Comparison of ENCODE assay signal across 15 cellular contexts in the genomic region with DNA sequence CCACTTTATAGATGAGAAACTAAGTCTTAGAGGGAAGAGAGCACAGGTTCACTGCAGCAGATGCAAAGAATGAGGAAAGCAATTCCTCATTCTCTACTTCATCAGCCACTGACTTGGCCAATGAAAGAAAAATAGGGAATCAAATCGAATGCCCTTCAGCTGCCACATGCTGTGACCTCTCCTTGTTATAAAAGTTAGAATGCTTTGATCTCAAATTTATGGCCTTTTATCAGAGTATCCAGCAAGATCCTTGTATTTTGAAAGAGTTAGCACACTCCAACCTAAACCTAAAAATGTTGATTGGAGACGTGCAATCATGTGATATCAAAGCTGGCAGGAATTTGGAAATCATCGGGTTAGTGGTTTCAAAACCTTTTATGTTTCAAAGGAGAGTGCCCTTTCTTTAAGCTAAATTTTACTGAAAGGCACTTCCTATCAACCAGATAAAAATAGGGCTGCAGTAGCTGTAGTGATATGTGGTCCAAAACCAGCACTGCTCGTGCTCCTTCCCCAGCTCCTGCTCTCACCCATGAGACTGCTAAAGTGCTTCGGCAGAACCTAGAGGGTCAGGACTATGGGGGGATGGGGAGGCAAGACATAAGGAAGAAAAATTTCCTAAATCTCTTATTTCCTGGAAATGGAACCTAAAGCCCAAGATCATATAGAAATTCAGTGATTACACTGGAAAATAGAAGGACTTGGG.
DNase-seq lines count a peak whose midpoint lies in the region; ATAC-seq and TF ChIP-seq lines count a peak whose summit lies in the region.
"Had no signal": no experiment of that assay in that cellular context is flagged by ENCODE, and none has a peak within 500 bp of the region (broad histone marks: within the 10 kb centered on the region; RNA-seq: fewer than 3 reads in every experiment).

No MANE protein-coding gene starts in this region.

- no peaks in the 10 kb centered on the region for H3K79me1 ChIP-seq in mesendoderm (ENCODE audit: low read length)

- peaks cover 11% of the 10 kb centered on the region; the same call in 2 of the 3 replicates for H3K36me3 Mint-ChIP-seq in GM23338 (ENCODE audit: low read depth)
- H3K36me3 Mint-ChIP-seq in type B pancreatic cell = no peaks in the 10 kb centered on the region

- peaks cover 21% of the 10 kb centered on the region for H3K4me1 ChIP-seq in GM23338 (ENCODE audit: insufficient read depth)
- peaks cover 3% of the 10 kb centered on the region for H3K4me1 ChIP-seq in mesendoderm (ENCODE audit: control insufficient read depth, low read depth, low read length)

- H2AK5ac ChIP-seq in mesendoderm (ENCODE audit: low read length) = no peak overlapping the region

- H3K27me3 ChIP-seq in GM23338 (ENCODE audit: insufficient read depth) = no peaks in the 10 kb centered on the region
- no peaks in the 10 kb centered on the region for H3K27me3 ChIP-seq in mesendoderm (ENCODE audit: insufficient read depth, low read length, poor library complexity)

- H2BK120ac ChIP-seq in mesendoderm (ENCODE audit: low read depth, low read length) = peak overlapping the region; percentile 92

- H3K23ac ChIP-seq in mesendoderm (ENCODE audit: low read length) = no peak overlapping the region

- H3K9me3 Mint-ChIP-seq in GM23338 (peaks cover 15% of the 10 kb centered on the region), type B pancreatic cell (no peaks in the 10 kb centered on the region)

- WGBS in mesendoderm (ENCODE audit: extremely low coverage, insufficient coverage, low lambda C conversion rate) = no CpG with 5 or more reads among the region's 5 CpGs

- peak overlapping the region; percentile 72 for H3K4ac ChIP-seq in mesendoderm (ENCODE audit: low read depth, low read length)

- no peaks in the 10 kb centered on the region for H3F3A ChIP-seq in GM23338 (replicated peaks; ENCODE audit: low read depth)

- H3K4me2 ChIP-seq in GM23338 = 0 out of 2 replicates have a peak overlapping the region, but pooled peaks have one; percentile 44
- no peak overlapping the region for H3K4me2 ChIP-seq in mesendoderm (ENCODE audit: low read length)

- H2BK15ac ChIP-seq in mesendoderm (replicated peaks; ENCODE audit: low read depth) = no peak overlapping the region

- H3K4me3 ChIP-seq in GM23338 (no peak overlapping the region), mesendoderm (ENCODE audit: low read length) (no peak overlapping the region)
- H3K4me3 ChIP-seq: HAP-1 had no signal

- no peak overlapping the region for H4K8ac ChIP-seq in mesendoderm (ENCODE audit: low read depth, low read length)

- peaks cover 11% of the 10 kb centered on the region for H3K27me3 Mint-ChIP-seq in GM23338 (ENCODE audit: insufficient read depth, low read depth, poor library complexity)
- peaks cover 6% of the 10 kb centered on the region for H3K27me3 Mint-ChIP-seq in type B pancreatic cell
- H3K27me3 Mint-ChIP-seq: CD4-positive, alpha-beta T cell had no signal

- peak overlapping the region; percentile 98 for H3K18ac ChIP-seq in mesendoderm (ENCODE audit: low read length)

- peak overlapping the region; percentile 3; the same call in 1 of the 2 replicates for H2AFZ ChIP-seq in GM23338

- no peak overlapping the region for H2BK5ac ChIP-seq in mesendoderm (ENCODE audit: low read length)

- no peak for TF ChIP-seq CTCF in GM23338 (conservative IDR thresholded peaks at IDR 0.05; ENCODE audit: low read depth in 2 of 2)
- no peak for TF ChIP-seq CTCF in type B pancreatic cell (conservative IDR thresholded peaks at IDR 0.05)

- H3K56ac ChIP-seq in mesendoderm (ENCODE audit: low read length) = peak overlapping the region; percentile 10

- no peak overlapping the region for H3K27ac Mint-ChIP-seq in GM23338
- no peak overlapping the region for H3K27ac Mint-ChIP-seq in type B pancreatic cell
- H3K27ac Mint-ChIP-seq: CD4-positive, alpha-beta T cell; HFFc6 had no signal

- no peak overlapping the region for H4K5ac ChIP-seq in mesendoderm (ENCODE audit: low read length)

- DNase-seq in NCI-H510A treated with DMSO at 0.1 percent for 48 hours (lab: John Stamatoyannopoulos, UW) (peak; percentile 25), NCI-H510A (lab: John Stamatoyannopoulos, UW) (no peak), GM23338 (ENCODE audit: low spot score) (no peak), NCI-H69 (lab: John Stamatoyannopoulos, UW) (peak; percentile 25), mesendoderm (no peak), GOT3 (lab: John Stamatoyannopoulos, UW) (no peak), type B pancreatic cell (ENCODE audit: extremely low spot score, unreplicated experiment) (no peak)
- DNase-seq: ACHN; C1 segment of cervical spinal cord; Calu3; CD4-positive, alpha-beta T cell; DMS 273 treated with DMSO at 0.1 percent for 48 hours; DMS79; HFFc6 had no signal

- H3K9ac ChIP-seq in mesendoderm (ENCODE audit: low read length) = no peak overlapping the region

- no peaks in the 10 kb centered on the region for H4K20me1 ChIP-seq in GM23338 (replicated peaks; ENCODE audit: insufficient read depth)

- H3K79me2 ChIP-seq in GM23338 (replicated peaks; ENCODE audit: insufficient read depth) (no peaks in the 10 kb centered on the region), mesendoderm (ENCODE audit: control insufficient read depth, insufficient read depth, low read length) (no peaks in the 10 kb centered on the region)

- H3K9me2 ChIP-seq in GM23338 (ENCODE audit: insufficient read depth) = peaks cover 6% of the 10 kb centered on the region; the same call in 1 of the 2 replicates

- ATAC-seq in GM23338 = peak; percentile 39; the same call in 2 of the 3 replicates

- H3K4me1 Mint-ChIP-seq in GM23338 (peaks cover 24% of the 10 kb centered on the region), type B pancreatic cell (ENCODE audit: unreplicated experiment) (no peaks in the 10 kb centered on the region)

- H3K27ac ChIP-seq in GM23338 (ENCODE audit: low read depth) (no peak overlapping the region), mesendoderm (ENCODE audit: low read depth, low read length) (no peak overlapping the region)

- H3K4me3 Mint-ChIP-seq in GM23338 = no peak overlapping the region
- H3K4me3 Mint-ChIP-seq in type B pancreatic cell = no peak overlapping the region
- H3K4me3 Mint-ChIP-seq: CD4-positive, alpha-beta T cell; HFFc6 had no signal

- H3K36me3 ChIP-seq in GM23338 (ENCODE audit: insufficient read depth) (no peaks in the 10 kb centered on the region), mesendoderm (ENCODE audit: control insufficient read depth, insufficient read depth, low read length) (no peaks in the 10 kb centered on the region)
- H3K36me3 ChIP-seq: HAP-1 had no signal

TF ChIP-seq in GM23338, 12 proteins besides CTCF, POLR2A, EP300 and RAD21 (continues in another document):
- TF ChIP-seq, protein P1, sequence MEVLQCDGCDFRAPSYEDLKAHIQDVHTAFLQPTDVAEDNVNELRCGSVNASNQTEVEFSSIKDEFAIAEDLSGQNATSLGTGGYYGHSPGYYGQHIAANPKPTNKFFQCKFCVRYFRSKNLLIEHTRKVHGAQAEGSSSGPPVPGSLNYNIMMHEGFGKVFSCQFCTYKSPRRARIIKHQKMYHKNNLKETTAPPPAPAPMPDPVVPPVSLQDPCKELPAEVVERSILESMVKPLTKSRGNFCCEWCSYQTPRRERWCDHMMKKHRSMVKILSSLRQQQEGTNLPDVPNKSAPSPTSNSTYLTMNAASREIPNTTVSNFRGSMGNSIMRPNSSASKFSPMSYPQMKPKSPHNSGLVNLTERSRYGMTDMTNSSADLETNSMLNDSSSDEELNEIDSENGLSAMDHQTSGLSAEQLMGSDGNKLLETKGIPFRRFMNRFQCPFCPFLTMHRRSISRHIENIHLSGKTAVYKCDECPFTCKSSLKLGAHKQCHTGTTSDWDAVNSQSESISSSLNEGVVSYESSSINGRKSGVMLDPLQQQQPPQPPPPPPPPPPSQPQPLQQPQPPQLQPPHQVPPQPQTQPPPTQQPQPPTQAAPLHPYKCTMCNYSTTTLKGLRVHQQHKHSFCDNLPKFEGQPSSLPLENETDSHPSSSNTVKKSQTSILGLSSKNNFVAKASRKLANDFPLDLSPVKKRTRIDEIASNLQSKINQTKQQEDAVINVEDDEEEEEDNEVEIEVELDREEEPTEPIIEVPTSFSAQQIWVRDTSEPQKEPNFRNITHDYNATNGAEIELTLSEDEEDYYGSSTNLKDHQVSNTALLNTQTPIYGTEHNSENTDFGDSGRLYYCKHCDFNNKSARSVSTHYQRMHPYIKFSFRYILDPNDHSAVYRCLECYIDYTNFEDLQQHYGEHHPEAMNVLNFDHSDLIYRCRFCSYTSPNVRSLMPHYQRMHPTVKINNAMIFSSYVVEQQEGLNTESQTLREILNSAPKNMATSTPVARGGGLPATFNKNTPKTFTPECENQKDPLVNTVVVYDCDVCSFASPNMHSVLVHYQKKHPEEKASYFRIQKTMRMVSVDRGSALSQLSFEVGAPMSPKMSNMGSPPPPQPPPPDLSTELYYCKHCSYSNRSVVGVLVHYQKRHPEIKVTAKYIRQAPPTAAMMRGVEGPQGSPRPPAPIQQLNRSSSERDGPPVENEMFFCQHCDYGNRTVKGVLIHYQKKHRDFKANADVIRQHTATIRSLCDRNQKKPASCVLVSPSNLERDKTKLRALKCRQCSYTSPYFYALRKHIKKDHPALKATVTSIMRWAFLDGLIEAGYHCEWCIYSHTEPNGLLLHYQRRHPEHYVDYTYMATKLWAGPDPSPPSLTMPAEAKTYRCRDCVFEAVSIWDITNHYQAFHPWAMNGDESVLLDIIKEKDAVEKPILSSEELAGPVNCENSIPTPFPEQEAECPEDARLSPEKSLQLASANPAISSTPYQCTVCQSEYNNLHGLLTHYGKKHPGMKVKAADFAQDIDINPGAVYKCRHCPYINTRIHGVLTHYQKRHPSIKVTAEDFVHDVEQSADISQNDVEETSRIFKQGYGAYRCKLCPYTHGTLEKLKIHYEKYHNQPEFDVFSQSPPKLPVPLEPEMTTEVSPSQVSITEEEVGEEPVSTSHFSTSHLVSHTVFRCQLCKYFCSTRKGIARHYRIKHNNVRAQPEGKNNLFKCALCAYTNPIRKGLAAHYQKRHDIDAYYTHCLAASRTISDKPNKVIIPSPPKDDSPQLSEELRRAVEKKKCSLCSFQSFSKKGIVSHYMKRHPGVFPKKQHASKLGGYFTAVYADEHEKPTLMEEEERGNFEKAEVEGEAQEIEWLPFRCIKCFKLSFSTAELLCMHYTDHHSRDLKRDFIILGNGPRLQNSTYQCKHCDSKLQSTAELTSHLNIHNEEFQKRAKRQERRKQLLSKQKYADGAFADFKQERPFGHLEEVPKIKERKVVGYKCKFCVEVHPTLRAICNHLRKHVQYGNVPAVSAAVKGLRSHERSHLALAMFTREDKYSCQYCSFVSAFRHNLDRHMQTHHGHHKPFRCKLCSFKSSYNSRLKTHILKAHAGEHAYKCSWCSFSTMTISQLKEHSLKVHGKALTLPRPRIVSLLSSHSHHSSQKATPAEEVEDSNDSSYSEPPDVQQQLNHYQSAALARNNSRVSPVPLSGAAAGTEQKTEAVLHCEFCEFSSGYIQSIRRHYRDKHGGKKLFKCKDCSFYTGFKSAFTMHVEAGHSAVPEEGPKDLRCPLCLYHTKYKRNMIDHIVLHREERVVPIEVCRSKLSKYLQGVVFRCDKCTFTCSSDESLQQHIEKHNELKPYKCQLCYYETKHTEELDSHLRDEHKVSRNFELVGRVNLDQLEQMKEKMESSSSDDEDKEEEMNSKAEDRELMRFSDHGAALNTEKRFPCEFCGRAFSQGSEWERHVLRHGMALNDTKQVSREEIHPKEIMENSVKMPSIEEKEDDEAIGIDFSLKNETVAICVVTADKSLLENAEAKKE (CRISPR knock-in tag; IDR thresholded peaks at IDR 0.05) = no peak
- no peak for TF ChIP-seq ZNF114 (CRISPR knock-in tag; IDR thresholded peaks at IDR 0.05)
- TF ChIP-seq JUNB (IDR thresholded peaks at IDR 0.05; ENCODE audit: unreplicated experiment) = no peak

Comparison
In these comparisons a context has a peak if more than half of its experiments do, and no peak if none do; other contexts are left out.
1. DNase-seq: peak in NCI-H510A treated with DMSO at 0.1 percent for 48 hours (single experiment) and NCI-H69 (single experiment); none in NCI-H510A (single experiment), GM23338 (single experiment), mesendoderm (single experiment), GOT3 (single experiment) and type B pancreatic cell (single experiment).